ENCODE assay signal across 8 cellular contexts in the genomic region with DNA sequence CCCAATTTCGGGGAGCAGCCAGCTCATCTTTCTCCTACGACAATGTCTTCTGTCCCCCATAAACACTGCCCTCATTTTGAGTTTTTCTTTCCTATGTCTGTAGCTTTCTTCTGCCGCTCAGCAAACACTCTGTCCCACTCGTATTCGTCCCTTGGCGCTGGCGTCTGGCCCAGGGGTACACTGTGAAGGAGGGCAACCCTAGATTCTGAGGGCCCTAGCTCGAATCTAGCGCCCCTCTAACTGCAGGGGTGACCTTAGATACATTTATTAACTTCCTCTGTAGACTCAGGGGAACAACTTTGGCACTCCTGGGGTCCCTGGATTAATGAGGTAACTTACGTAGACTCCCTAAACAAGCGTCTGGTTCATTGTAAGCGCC. TPM values are rescaled to one million over a fixed set of nuclear protein-coding genes. Genes with fewer than 3 reads are reported as not detected.
DNase-seq lines count a peak whose midpoint lies in the region; ATAC-seq and TF ChIP-seq lines count a peak whose summit lies in the region.

No MANE protein-coding gene starts in this region.

- peaks cover 0 to 34% (median 26%) of the 10 kb centered on the region in 12 donors for H3K4me1 ChIP-seq in heart left ventricle

- 25 to 35% (median 33%) methylated on average over 12 of the region's 12 CpGs for WGBS in heart left ventricle, 4 donors

- H3K36me3 ChIP-seq in H7 (replicated peaks; ENCODE audit: control insufficient read depth, insufficient read depth, low read length) (no peaks in the 10 kb centered on the region), heart left ventricle (no peaks in the 10 kb centered on the region)

- DNase-seq in H7: no peak
- no peak for DNase-seq in T-helper 17 cell
- DNase-seq in heart left ventricle: peak in 1 of 5 donors; percentile 15
- DNase-seq in skeletal muscle cell (ENCODE audit: low read depth): no peak
- DNase-seq in NCI-H82 treated with DMSO at 0.1 percent for 48 hours (lab: John Stamatoyannopoulos, UW; ENCODE audit: unreplicated experiment): no peak
- no peak for DNase-seq in epidermal melanocyte (ENCODE audit: insufficient read length, low spot score)
- no peak for DNase-seq in AG08396 (ENCODE audit: low spot score)

- H3K4me1 Mint-ChIP-seq in T-helper 17 cell: peaks cover 30% of the 10 kb centered on the region

- intact Hi-C loops in heart left ventricle (cut with DNase I): loop anchor here (2.0 to 10.0 kb wide), 14 partner anchors 19 to 170 kb away; no protein-coding TSS in a partner anchor

- H3K9me3 ChIP-seq in T-helper 17 cell (ENCODE audit: control insufficient read depth, low read length, poor library complexity, severe bottlenecking) (no peaks in the 10 kb centered on the region), heart left ventricle (no peaks in the 10 kb centered on the region)

- peak overlapping the region; percentile 96 for H3K4me3 Mint-ChIP-seq in T-helper 17 cell

- peak overlapping the region; percentile 90 for H3K27ac Mint-ChIP-seq in T-helper 17 cell

- H3K36me3 Mint-ChIP-seq in T-helper 17 cell (ENCODE audit: low read depth): no peaks in the 10 kb centered on the region

- H3K27me3 Mint-ChIP-seq in T-helper 17 cell: no peaks in the 10 kb centered on the region

- TF ChIP-seq POLR2A in heart left ventricle (IDR thresholded peaks at IDR 0.05): no peak

- H3K4me3 ChIP-seq in H7 (ENCODE audit: insufficient read depth, low read depth, low read length) (peak overlapping the region; percentile 90), heart left ventricle (peak overlapping the region; percentile 75 to 100 (median 90)), skeletal muscle cell (ENCODE audit: low read depth, low read length) (peak overlapping the region; percentile 95)

- ATAC-seq in T-helper 17 cell: no peak
- ATAC-seq in heart left ventricle: no peak
- no peak for ATAC-seq in HG02884 (IDR thresholded peaks at IDR 0.05; ENCODE audit: unreplicated experiment)

- H3K27ac ChIP-seq in heart left ventricle: peak overlapping the region; percentile 69 to 98 (median 93)

- no peak for TF ChIP-seq CTCF in heart left ventricle (IDR thresholded peaks at IDR 0.05)

- H3K27me3 ChIP-seq in H7 (ENCODE audit: control insufficient read depth, insufficient read depth, low read length) (peaks cover 5% of the 10 kb centered on the region; the same call in 1 of the 2 replicates), heart left ventricle (no peaks in the 10 kb centered on the region)

RNA-seq across cellular contexts. Expression of a gene that starts 0.7 kb away (rescaled TPM):
- total RNA-seq in H7 (2014; rRNA removed; shearing (Covaris generic)): 3.2 and 6.2 TPM in 2 replicates
- total RNA-seq in T-helper 17 cell (10 to 100 TPM; 18.5 to 19.0 TPM), heart left ventricle (10 to 100 TPM in 8 of 9 donors, 1 to 10 TPM in 1; 9.8 to 20.1 (median 12.9) TPM)
- polyA plus RNA-seq in heart left ventricle: 1 to 10 TPM; 4.5 to 6.4 TPM
